8 cellular contexts compared by ENCODE assay signal in genomic region chr4:108171541-108172230, GRCh38. TPM values are rescaled to one million over a fixed set of nuclear protein-coding genes. Genes with fewer than 3 reads are reported as not detected.
DNase-seq lines count a peak whose midpoint lies in the region; ATAC-seq, FAIRE-seq and TF ChIP-seq lines count a peak whose summit lies in the region.

No MANE protein-coding gene starts in this region.

- no TSS peak for BruUV-seq in endothelial cell of umbilical vein (replicated peaks; lab: Mats Ljungman, UMichigan)

- H3K27ac ChIP-seq in endothelial cell of umbilical vein (ENCODE audit: insufficient read depth, low read depth, low read length) = no peak overlapping the region

- H3K79me2 ChIP-seq in endothelial cell of umbilical vein (ENCODE audit: control insufficient read depth, insufficient read depth, low read length) = no peaks in the 10 kb centered on the region

- H3K4me2 ChIP-seq in endothelial cell of umbilical vein (ENCODE audit: insufficient read depth, low read length) = no peak overlapping the region

- H3K36me3 Mint-ChIP-seq in activated CD4-positive, alpha-beta T cell treated with anti-CD3 and anti-CD28 coated beads, Interleukin-2, amount 10 ng/mL, durations not matched to agents 24 days and 14 days (ENCODE audit: low read depth) = peaks cover 3% of the 10 kb centered on the region

- no peak for TF ChIP-seq CTCF in endothelial cell of umbilical vein (IDR thresholded peaks at IDR 0.05; ENCODE audit: extremely low read depth in 1 of 2, insufficient read depth in 1 of 2, low read depth in 1 of 2, low read length in 2 of 2)

- H3K27ac Mint-ChIP-seq in activated CD4-positive, alpha-beta T cell treated with anti-CD3 and anti-CD28 coated beads, Interleukin-2, amount 10 ng/mL, durations not matched to agents 24 days and 14 days = peak overlapping the region; percentile 88

- peaks cover 14% of the 10 kb centered on the region for H3K4me1 ChIP-seq in endothelial cell of umbilical vein (ENCODE audit: control insufficient read depth, extremely low read depth, insufficient read depth, low read length)

- POLR2A ChIA-PET in endothelial cell of umbilical vein (lab: Charles Lee) = no interaction called here

- no peaks in the 10 kb centered on the region for H3K9me1 ChIP-seq in endothelial cell of umbilical vein (replicated peaks; ENCODE audit: control insufficient read depth, extremely low read depth, insufficient read depth, low read length)

- FAIRE-seq in GM12891 (lab: Jason Lieb, UNC) = peak; percentile 13
- no peak for FAIRE-seq in endothelial cell of umbilical vein (lab: Jason Lieb, UNC)

- no peak overlapping the region for H2AFZ ChIP-seq in endothelial cell of umbilical vein (ENCODE audit: low read depth, low read length)

- intact Hi-C loops in activated CD4-positive, alpha-beta T cell treated with anti-CD3 and anti-CD28 coated beads, Interleukin-2, amount 10 ng/mL, durations not matched to agents 24 days and 14 days (cut with micrococcal nuclease) = loop anchor here (1.0 to 5.0 kb wide), 4 partner anchors 141 to 449 kb away; partner anchors contain the start of gene RPL34
- intact Hi-C loops in endothelial cell of umbilical vein (cut with micrococcal nuclease) = no loop called here

- H3K9me3 Mint-ChIP-seq in activated CD4-positive, alpha-beta T cell treated with anti-CD3 and anti-CD28 coated beads, Interleukin-2, amount 10 ng/mL, durations not matched to agents 24 days and 14 days = no peaks in the 10 kb centered on the region

- H4K20me1 ChIP-seq in endothelial cell of umbilical vein (replicated peaks; ENCODE audit: control insufficient read depth, extremely low read depth, insufficient read depth, low read length) = peaks cover 4% of the 10 kb centered on the region

- dilution Hi-C loops in endothelial cell of umbilical vein (cut with MboI; ENCODE audit: extremely low pct_ligation_motif_present, low sequenced_read_pairs) = no loop called here

- DNase-seq in GM12891 (ENCODE audit: insufficient read length, low spot score) = no peak
- DNase-seq in activated CD4-positive, alpha-beta T cell treated with anti-CD3 and anti-CD28 coated beads, Interleukin-2, amount 10 ng/mL, durations not matched to agents 24 days and 14 days = peak; percentile 90
- no peak for DNase-seq in endothelial cell of umbilical vein (ENCODE audit: low read depth, low spot score)
- DNase-seq in stimulated activated CD4-positive, alpha-beta T cell treated with anti-CD3 and anti-CD28 coated beads, Interleukin-2, amount 100 ng/mL, for 24 hours = peak; percentile 56 to 66
- DNase-seq in foreskin melanocyte = no peak

- CTCF ChIA-PET in endothelial cell of umbilical vein (lab: Charles Lee) = interaction anchor here (0.6 kb wide), 1 partner anchor 79 kb away, joined by 3 read pairs; no protein-coding TSS in a partner anchor

- no peaks in the 10 kb centered on the region for H3K36me3 ChIP-seq in endothelial cell of umbilical vein (ENCODE audit: control insufficient read depth in 2 of 2, extremely low read depth in 1 of 2, insufficient read depth in 2 of 2, low read length in 2 of 2)

- H3K9me3 ChIP-seq in endothelial cell of umbilical vein (replicated peaks; ENCODE audit: control insufficient read depth, insufficient read depth, low read length) = no peaks in the 10 kb centered on the region

- TF ChIP-seq POLR2A in GM12891 (IDR thresholded peaks at IDR 0.05; ENCODE audit: low read depth, low read length) (no peak), endothelial cell of umbilical vein (IDR thresholded peaks at IDR 0.05; ENCODE audit: low read depth, low read length) (no peak)

- ATAC-seq in HG02623 (IDR thresholded peaks at IDR 0.05; ENCODE audit: unreplicated experiment) (no peak), HG03520 (IDR thresholded peaks at IDR 0.05; ENCODE audit: unreplicated experiment) (no peak), HG03196 (IDR thresholded peaks at IDR 0.05; ENCODE audit: unreplicated experiment) (no peak)

- H3K27me3 Mint-ChIP-seq in activated CD4-positive, alpha-beta T cell treated with anti-CD3 and anti-CD28 coated beads, Interleukin-2, amount 10 ng/mL, durations not matched to agents 24 days and 14 days = peaks cover 14% of the 10 kb centered on the region

- no peak overlapping the region for H3K4me3 ChIP-seq in endothelial cell of umbilical vein (replicated peaks in 1 of 3; ENCODE audit: insufficient read depth in 1 of 3, low read depth in 1 of 3, low read length in 3 of 3)

- H3K4me3 Mint-ChIP-seq in activated CD4-positive, alpha-beta T cell treated with anti-CD3 and anti-CD28 coated beads, Interleukin-2, amount 10 ng/mL, durations not matched to agents 24 days and 14 days = peak overlapping the region; percentile 97

- H3K9ac ChIP-seq in endothelial cell of umbilical vein (replicated peaks; ENCODE audit: extremely low read depth, insufficient read depth, low read length) = no peak overlapping the region

- H3K27me3 ChIP-seq in endothelial cell of umbilical vein (ENCODE audit: control insufficient read depth in 2 of 2, insufficient read depth in 2 of 2, low read length in 2 of 2) = peaks cover 64 to 83% of the 10 kb centered on the region in 2 experiments

- peaks cover 55% of the 10 kb centered on the region for H3K4me1 Mint-ChIP-seq in activated CD4-positive, alpha-beta T cell treated with anti-CD3 and anti-CD28 coated beads, Interleukin-2, amount 10 ng/mL, durations not matched to agents 24 days and 14 days

TF ChIP-seq in GM12891, 5 proteins besides CTCF, POLR2A, EP300 and RAD21:
- TF ChIP-seq POU2F2 (IDR thresholded peaks at IDR 0.05; ENCODE audit: low read depth, low read length) = no peak
- TF ChIP-seq TAF1 (IDR thresholded peaks at IDR 0.05; ENCODE audit: low read depth, low read length) = no peak
- no peak for TF ChIP-seq POLR2AphosphoS5 (IDR thresholded peaks at IDR 0.05; ENCODE audit: low read depth, low read length)
- no peak for TF ChIP-seq SPI1 (IDR thresholded peaks at IDR 0.05; ENCODE audit: low read depth, low read length)
TF ChIP-seq in GM12891: peak in this region for 0.

TF ChIP-seq in endothelial cell of umbilical vein, 7 proteins besides CTCF, POLR2A, EP300 and RAD21:
- no peak for TF ChIP-seq GATA2 (IDR thresholded peaks at IDR 0.05; ENCODE audit: insufficient read depth, insufficient read length, low read depth, low read length)
- peak; percentile 66 for TF ChIP-seq EZH2 (IDR thresholded peaks at IDR 0.05; ENCODE audit: borderline replicate concordance, low read depth, low read length, severe bottlenecking)
- TF ChIP-seq FOS (IDR thresholded peaks at IDR 0.05; ENCODE audit: borderline replicate concordance, insufficient read depth, low read length) = no peak

RNA-seq across cellular contexts. Expression of gene LEF1, which starts 3.0 kb away (rescaled TPM):
- polyA plus RNA-seq in GM12891 (2012; ENCODE audit: low read depth, missing spikeins) = 1.4 TPM
- total RNA-seq in activated CD4-positive, alpha-beta T cell treated with anti-CD3 and anti-CD28 coated beads, Interleukin-2, amount 10 ng/mL, durations not matched to agents 24 days and 14 days = 131 and 141 TPM in 2 replicates
- total RNA-seq in endothelial cell of umbilical vein = 0.46 TPM in 1 of 2 replicates, not detected in the other
- polyA plus RNA-seq in endothelial cell of umbilical vein = not detected in 2 replicates
- not detected in 2 replicates for polyA plus RNA-seq in endothelial cell of umbilical vein (2011; cell fraction: cytosol; rRNA removed)
- polyA plus RNA-seq in endothelial cell of umbilical vein (2011; cell fraction: nucleus; rRNA removed) = 0.15 TPM in 1 of 2 replicates, not detected in the other
- polyA plus RNA-seq in endothelial cell of umbilical vein (2012) = not detected in 2 replicates
- polyA minus RNA-seq in endothelial cell of umbilical vein = 0.70 and 3.5 TPM in 2 replicates
- polyA minus RNA-seq in endothelial cell of umbilical vein (2011; cell fraction: cytosol; rRNA and poly(A)+ RNA removed) = not detected
- polyA minus RNA-seq in endothelial cell of umbilical vein (2011; cell fraction: nucleus; rRNA and poly(A)+ RNA removed) = not detected in 2 replicates

Comparison
In these comparisons a context has a peak if more than half of its experiments do, and no peak if none do; other contexts are left out.
1. DNase-seq: peak in activated CD4-positive, alpha-beta T cell treated with anti-CD3 and anti-CD28 coated beads, Interleukin-2, amount 10 ng/mL, durations not matched to agents 24 days and 14 days (single experiment) and stimulated activated CD4-positive, alpha-beta T cell treated with anti-CD3 and anti-CD28 coated beads, Interleukin-2, amount 100 ng/mL, for 24 hours (2 of 2); none in GM12891 (single experiment), endothelial cell of umbilical vein (single experiment) and foreskin melanocyte (single experiment).
2. RNA of gene LEF1, which starts 3.0 kb away (total RNA-seq): 131 to 141 TPM in activated CD4-positive, alpha-beta T cell treated with anti-CD3 and anti-CD28 coated beads, Interleukin-2, amount 10 ng/mL, durations not matched to agents 24 days and 14 days; 0.46 TPM in endothelial cell of umbilical vein; every median in the first group is over 10 times any median in the second.